8 cellular contexts compared by ENCODE assay signal in genomic region chr5:72355706-72356299, GRCh38. TPM values are rescaled to one million over a fixed set of nuclear protein-coding genes. Genes with fewer than 3 reads are reported as not detected.
DNase-seq lines count a peak whose midpoint lies in the region; ATAC-seq and TF ChIP-seq lines count a peak whose summit lies in the region.

No MANE protein-coding gene starts in this region.

- BruUV-seq in A673 (replicated peaks; lab: Mats Ljungman, UMichigan), result no TSS peak

- H3K9me3 ChIP-seq in A673 (ENCODE audit: low read depth, low read length, poor library complexity, severe bottlenecking) (no peaks in the 10 kb centered on the region), H9 (ENCODE audit: control insufficient read depth, low read depth, low read length) (no peaks in the 10 kb centered on the region)

- intact Hi-C loops in A673 (cut with micrococcal nuclease; ENCODE audit: unreplicated experiment), result no loop called here

- no peak overlapping the region for H3K18ac ChIP-seq in H9 (ENCODE audit: insufficient read length, low read depth, low read length)

- DNase-seq in A673 (ENCODE audit: low spot score), result peak; percentile 47
- DNase-seq in H9, result peak; percentile 45
- DNase-seq in amniotic epithelial cell (ENCODE audit: low read depth), result peak; percentile 37
- DNase-seq in hypothalamus (lab: John Stamatoyannopoulos, UW), result peak in 33 of 51 donors; percentile 0 to 56 (median 15)
- DNase-seq in type B pancreatic cell (ENCODE audit: extremely low spot score, unreplicated experiment), result no peak
- DNase-seq in NCI-H2107 (lab: John Stamatoyannopoulos, UW), result no peak
- no peak for DNase-seq in GDM1 (lab: John Stamatoyannopoulos, UW)

- no peak overlapping the region for H3K9ac ChIP-seq in H9 (ENCODE audit: extremely low read depth, insufficient read length, low read length)

- H3K79me1 ChIP-seq in H9 (ENCODE audit: insufficient read depth, low read depth, low read length, poor library complexity, severe bottlenecking), result no peaks in the 10 kb centered on the region

- H4K8ac ChIP-seq in H9 (replicated peaks; ENCODE audit: insufficient read length, low read depth, low read length), result no peak overlapping the region

- no peak overlapping the region for H2BK15ac ChIP-seq in H9 (ENCODE audit: low read depth, low read length)

- no peak overlapping the region for H3K27ac Mint-ChIP-seq in H9
- no peak overlapping the region for H3K27ac Mint-ChIP-seq in type B pancreatic cell

- no peak overlapping the region for H2BK20ac ChIP-seq in H9 (ENCODE audit: low read depth, low read length, poor library complexity, severe bottlenecking)

- H2BK5ac ChIP-seq in H9 (ENCODE audit: insufficient read length, low read length), result no peak overlapping the region

- no peaks in the 10 kb centered on the region for H3K27me3 ChIP-seq in A673 (replicated peaks; ENCODE audit: insufficient read depth, low read depth, low read length, poor library complexity)
- no peaks in the 10 kb centered on the region for H3K27me3 ChIP-seq in H9 (ENCODE audit: insufficient read depth, low read length)

- H3K4me3 Mint-ChIP-seq in H9, result no peak overlapping the region
- H3K4me3 Mint-ChIP-seq in type B pancreatic cell, result no peak overlapping the region

- H2AK5ac ChIP-seq in H9 (ENCODE audit: insufficient read length, low read length), result no peak overlapping the region

- TF ChIP-seq CTCF in A673 (conservative IDR thresholded peaks at IDR 0.05; ENCODE audit: low read depth, low read length), result peak; percentile 67
- peak; percentile 71 for TF ChIP-seq CTCF in H9 (conservative IDR thresholded peaks at IDR 0.05)
- peak; percentile 66 for TF ChIP-seq CTCF in type B pancreatic cell (conservative IDR thresholded peaks at IDR 0.05)

- CTCF ChIA-PET in A673 (lab: Charles Lee), result interaction anchor here (0.6 kb wide), 1 partner anchor 11 kb away, joined by 4 read pairs; no protein-coding TSS in a partner anchor

- H3K23me2 ChIP-seq in H9 (ENCODE audit: insufficient read length, low read depth, low read length, poor library complexity, severe bottlenecking), result no peaks in the 10 kb centered on the region

- H3K4me1 Mint-ChIP-seq in H9 (no peaks in the 10 kb centered on the region), type B pancreatic cell (ENCODE audit: unreplicated experiment) (peaks cover 11% of the 10 kb centered on the region)

- no peak overlapping the region for H4K5ac ChIP-seq in H9 (ENCODE audit: insufficient read length, low read depth, low read length)

- H3K56ac ChIP-seq in H9 (ENCODE audit: insufficient read length, low read depth, low read length), result no peak overlapping the region

- no peaks in the 10 kb centered on the region for H4K20me1 ChIP-seq in H9 (ENCODE audit: control insufficient read depth, insufficient read depth, insufficient read length)

- H3K14ac ChIP-seq in H9 (ENCODE audit: insufficient read depth, low read length), result no peak overlapping the region

- H3K23ac ChIP-seq in H9 (ENCODE audit: insufficient read length, low read depth, low read length), result no peak overlapping the region

- no peak overlapping the region for H3T11ph ChIP-seq in H9 (ENCODE audit: low read length)

- no CpG with 5 or more reads among the region's 5 CpGs for WGBS in H9 (ENCODE audit: extremely low coverage, insufficient read length, low lambda C conversion rate)

- POLR2A ChIA-PET in A673 (lab: Charles Lee; ENCODE audit: low non-redundant PET), result no interaction called here

- no peak overlapping the region for H2AFZ ChIP-seq in H9 (ENCODE audit: low read length)

- H3K79me2 ChIP-seq in H9 (ENCODE audit: insufficient read depth, low read length), result no peaks in the 10 kb centered on the region

- H3K4me3 ChIP-seq in A673 (ENCODE audit: low read depth, low read length, poor library complexity, severe bottlenecking), result no peak overlapping the region

- H3K9me3 Mint-ChIP-seq in H9, result no peaks in the 10 kb centered on the region
- no peaks in the 10 kb centered on the region for H3K9me3 Mint-ChIP-seq in type B pancreatic cell

- H3K4me2 ChIP-seq in H9 (ENCODE audit: insufficient read depth, insufficient read length, low read length), result no peak overlapping the region

- H2BK12ac ChIP-seq in H9 (ENCODE audit: insufficient read length, low read depth, low read length), result no peak overlapping the region

- no peak overlapping the region for H3K4ac ChIP-seq in H9 (ENCODE audit: low read depth, low read length)

- no peak overlapping the region for H2BK120ac ChIP-seq in H9 (ENCODE audit: low read depth, low read length, poor library complexity, severe bottlenecking)

- H3K36me3 ChIP-seq in A673 (ENCODE audit: insufficient read depth, low read length, poor library complexity, severe bottlenecking), result no peaks in the 10 kb centered on the region

- peaks cover 10% of the 10 kb centered on the region for H3K4me1 ChIP-seq in A673 (ENCODE audit: insufficient read depth, low read length, poor library complexity, severe bottlenecking)
- H3K4me1 ChIP-seq in H9 (ENCODE audit: insufficient read depth, low read length), result no peaks in the 10 kb centered on the region

- H3K36me3 Mint-ChIP-seq in H9 (ENCODE audit: insufficient read depth in 1 of 3, low read depth in 3 of 3) (peaks cover 8 to 17% (median 12%) of the 10 kb centered on the region in 3 experiments; a peak in 5 of 7 replicates), type B pancreatic cell (peaks cover 20% of the 10 kb centered on the region)

- no peak for ATAC-seq in HG03571 (IDR thresholded peaks at IDR 0.05; ENCODE audit: unreplicated experiment)

- H4K91ac ChIP-seq in H9 (ENCODE audit: insufficient read length, low read depth, low read length), result no peak overlapping the region

- H3K27me3 Mint-ChIP-seq in H9 (ENCODE audit: low read depth) (no peaks in the 10 kb centered on the region), type B pancreatic cell (no peaks in the 10 kb centered on the region)

- H3K27ac ChIP-seq in A673 (ENCODE audit: low read depth, low read length, poor library complexity, severe bottlenecking), result no peak overlapping the region
- H3K27ac ChIP-seq in H9 (ENCODE audit: insufficient read length, low read depth, low read length), result no peak overlapping the region

RNA-seq across cellular contexts. Expression of gene PTCD2, which starts 35.6 kb away (rescaled TPM):
- total RNA-seq in A673 (2021), result 12.7 and 17.3 TPM in 2 replicates
- total RNA-seq in H9 (2021), result 12.7 and 12.9 TPM in 2 replicates
- total RNA-seq in type B pancreatic cell (ENCODE audit: low replicate concordance), result 8.5 and 12.1 TPM in 2 replicates

RNA-seq across cellular contexts. Expression of gene MRPS27, which starts 35.8 kb away (rescaled TPM):
- total RNA-seq in A673 (2021), result 83.2 and 88.6 TPM in 2 replicates
- total RNA-seq in H9 (2021), result 78.1 and 83.3 TPM in 2 replicates
- total RNA-seq in type B pancreatic cell (ENCODE audit: low replicate concordance), result 60.6 and 66.3 TPM in 2 replicates

Comparison
In these comparisons a context has a peak if more than half of its experiments do, and no peak if none do; other contexts are left out.
1. DNase-seq: peak in A673 (single experiment), H9 (single experiment), amniotic epithelial cell (single experiment) and hypothalamus (33 of 51); none in type B pancreatic cell (single experiment), NCI-H2107 (single experiment) and GDM1 (single experiment).
2. Peak in every context shown above with its lines, with median percentiles within 50 percentile points of each other: CTCF ChIP-seq.